15 cellular contexts compared by ENCODE assay signal in genomic region chr2:38713311-38713710, GRCh38. TPM values are rescaled to one million over a fixed set of nuclear protein-coding genes. Genes with fewer than 3 reads are reported as not detected.
DNase-seq lines count a peak whose midpoint lies in the region; ATAC-seq and TF ChIP-seq lines count a peak whose summit lies in the region.
"Had no signal": no experiment of that assay in that cellular context is flagged by ENCODE, and none has a peak within 500 bp of the region (broad histone marks: within the 10 kb centered on the region; RNA-seq: fewer than 3 reads in every experiment).

No MANE protein-coding gene starts in this region.

- H3K9me3 ChIP-seq in CD8-positive, alpha-beta memory T cell (ENCODE audit: low read length): no peaks in the 10 kb centered on the region
- H3K9me3 ChIP-seq in effector memory CD4-positive, alpha-beta T cell (ENCODE audit: control insufficient read depth, low read length): no peaks in the 10 kb centered on the region
- no peaks in the 10 kb centered on the region for H3K9me3 ChIP-seq in left lung

- no peak overlapping the region for H3K4me3 ChIP-seq in CD8-positive, alpha-beta memory T cell (ENCODE audit: low read length)
- no peak overlapping the region for H3K4me3 ChIP-seq in effector memory CD4-positive, alpha-beta T cell (ENCODE audit: insufficient read depth, low read depth, low read length, poor library complexity, severe bottlenecking)
- H3K4me3 ChIP-seq in left lung: no peak overlapping the region

- H3K27me3 Mint-ChIP-seq in activated CD8-positive, alpha-beta T cell treated with anti-CD3 and anti-CD28 coated beads for 36 hours: no peaks in the 10 kb centered on the region
- no peaks in the 10 kb centered on the region for H3K27me3 Mint-ChIP-seq in activated CD8-positive, alpha-beta T cell treated with anti-CD3 and anti-CD28 coated beads, Interleukin-2, amount 10 ng/mL, durations not matched to agents 7 days and 5 days (ENCODE audit: low read depth)
- H3K27me3 Mint-ChIP-seq in CD8-positive, alpha-beta memory T cell: no peaks in the 10 kb centered on the region
- no peaks in the 10 kb centered on the region for H3K27me3 Mint-ChIP-seq in T-cell

- CTCF ChIA-PET in activated CD8-positive, alpha-beta T cell treated with anti-CD3 and anti-CD28 coated beads for 36 hours (lab: Charles Lee): interaction anchor here (0.7 to 1.4 kb wide), 4 partner anchors 10 to 168 kb away, joined by 3 to 7 read pairs (median 4); no protein-coding TSS in a partner anchor
- CTCF ChIA-PET in activated CD8-positive, alpha-beta T cell treated with anti-CD3 and anti-CD28 coated beads, Interleukin-2, amount 10 ng/mL, durations not matched to agents 7 days and 5 days (lab: Charles Lee): interaction anchor here (0.8 to 2.1 kb wide), 4 partner anchors 9 to 132 kb away, joined by 3 to 10 read pairs (median 4); partner anchors contain the start of gene HNRNPLL
- CTCF ChIA-PET in CD8-positive, alpha-beta memory T cell (lab: Charles Lee): interaction anchor here (0.7 to 1.5 kb wide), 5 partner anchors 10 to 131 kb away, joined by 3 to 6 read pairs (median 3); no protein-coding TSS in a partner anchor
- CTCF ChIA-PET in T-cell (lab: Charles Lee): interaction anchor here in 1 of 2 donors (0.6 to 1.3 kb wide), 5 partner anchors 31 to 204 kb away, joined by 3 to 9 read pairs (median 4); no protein-coding TSS in a partner anchor

- peaks cover 3% of the 10 kb centered on the region for H3K9me3 Mint-ChIP-seq in activated CD8-positive, alpha-beta T cell treated with anti-CD3 and anti-CD28 coated beads for 36 hours
- no peaks in the 10 kb centered on the region for H3K9me3 Mint-ChIP-seq in activated CD8-positive, alpha-beta T cell treated with anti-CD3 and anti-CD28 coated beads, Interleukin-2, amount 10 ng/mL, durations not matched to agents 7 days and 5 days (ENCODE audit: insufficient read depth)
- peaks cover 0 to 3% (median 0%) of the 10 kb centered on the region in 5 donors for H3K9me3 Mint-ChIP-seq in CD8-positive, alpha-beta memory T cell
- H3K9me3 Mint-ChIP-seq in T-cell: peaks cover 0 to 4% (median 0%) of the 10 kb centered on the region in 3 donors

- peaks cover 65% of the 10 kb centered on the region for H3K4me1 Mint-ChIP-seq in activated CD8-positive, alpha-beta T cell treated with anti-CD3 and anti-CD28 coated beads for 36 hours (ENCODE audit: low read depth)
- H3K4me1 Mint-ChIP-seq in activated CD8-positive, alpha-beta T cell treated with anti-CD3 and anti-CD28 coated beads, Interleukin-2, amount 10 ng/mL, durations not matched to agents 7 days and 5 days (ENCODE audit: low read depth): peaks cover 34% of the 10 kb centered on the region
- peaks cover 52 to 79% (median 69%) of the 10 kb centered on the region in 3 donors for H3K4me1 Mint-ChIP-seq in CD8-positive, alpha-beta memory T cell
- H3K4me1 Mint-ChIP-seq in T-cell: peaks cover 34 to 70% (median 55%) of the 10 kb centered on the region in 3 donors

- H3K27ac ChIP-seq in CD8-positive, alpha-beta memory T cell (ENCODE audit: low read depth, low read length): no peak overlapping the region
- H3K27ac ChIP-seq in effector memory CD4-positive, alpha-beta T cell (ENCODE audit: insufficient read depth, low read length, poor library complexity, severe bottlenecking): peak overlapping the region; percentile 25
- H3K27ac ChIP-seq in left lung: no peak overlapping the region

- H3K4me1 ChIP-seq in CD8-positive, alpha-beta memory T cell (ENCODE audit: insufficient read depth, low read length): peaks cover 29% of the 10 kb centered on the region
- H3K4me1 ChIP-seq in effector memory CD4-positive, alpha-beta T cell (ENCODE audit: control insufficient read depth, insufficient read depth, low read length, poor library complexity, severe bottlenecking): peaks cover 26% of the 10 kb centered on the region
- peaks cover 0 to 15% of the 10 kb centered on the region in 2 donors for H3K4me1 ChIP-seq in left lung

- no peak for TF ChIP-seq CTCF in activated CD8-positive, alpha-beta T cell treated with anti-CD3 and anti-CD28 coated beads for 36 hours (IDR thresholded peaks at IDR 0.05)
- TF ChIP-seq CTCF in left lung (IDR thresholded peaks at IDR 0.05): no peak

- no peak for ATAC-seq in activated CD8-positive, alpha-beta T cell treated with anti-CD3 and anti-CD28 coated beads for 36 hours
- ATAC-seq in activated CD8-positive, alpha-beta T cell treated with anti-CD3 and anti-CD28 coated beads, Interleukin-2, amount 10 ng/mL, durations not matched to agents 7 days and 5 days: no peak
- no peak for ATAC-seq in T-cell (replicated peaks in 1 of 4)
- no peak for ATAC-seq in left lung

- intact Hi-C loops in activated CD8-positive, alpha-beta T cell treated with anti-CD3 and anti-CD28 coated beads for 36 hours (cut with micrococcal nuclease): no loop called here
- intact Hi-C loops in left lung (cut with DNase I): no loop called here

- H3K27me3 ChIP-seq in CD8-positive, alpha-beta memory T cell (ENCODE audit: insufficient read depth, low read length, poor library complexity, severe bottlenecking): no peaks in the 10 kb centered on the region
- no peaks in the 10 kb centered on the region for H3K27me3 ChIP-seq in effector memory CD4-positive, alpha-beta T cell (replicated peaks; ENCODE audit: control insufficient read depth, insufficient read depth, low read length, poor library complexity, severe bottlenecking)
- no peaks in the 10 kb centered on the region for H3K27me3 ChIP-seq in left lung

- peak overlapping the region; percentile 32 for H3K27ac Mint-ChIP-seq in activated CD8-positive, alpha-beta T cell treated with anti-CD3 and anti-CD28 coated beads for 36 hours
- H3K27ac Mint-ChIP-seq in activated CD8-positive, alpha-beta T cell treated with anti-CD3 and anti-CD28 coated beads, Interleukin-2, amount 10 ng/mL, durations not matched to agents 7 days and 5 days: no peak overlapping the region
- peak overlapping the region; percentile 51 to 99 (median 82) for H3K27ac Mint-ChIP-seq in CD8-positive, alpha-beta memory T cell
- peak overlapping the region; percentile 63 to 76 for H3K27ac Mint-ChIP-seq in T-cell

- POLR2A ChIA-PET in activated CD8-positive, alpha-beta T cell treated with anti-CD3 and anti-CD28 coated beads for 36 hours (lab: Charles Lee): interaction anchor here (0.6 kb wide), 1 partner anchor 33 kb away, joined by 3 read pairs; no protein-coding TSS in a partner anchor
- POLR2A ChIA-PET in activated CD8-positive, alpha-beta T cell treated with anti-CD3 and anti-CD28 coated beads, Interleukin-2, amount 10 ng/mL, durations not matched to agents 7 days and 5 days (lab: Charles Lee): interaction anchor here (1.3 kb wide), 1 partner anchor 111 kb away, joined by 8 read pairs; the partner anchor contains the start of gene HNRNPLL
- POLR2A ChIA-PET in CD8-positive, alpha-beta memory T cell (lab: Charles Lee): interaction anchor here (0.5 to 0.6 kb wide), 2 partner anchors 11 to 138 kb away, joined by 5 to 6 read pairs; no protein-coding TSS in a partner anchor
- POLR2A ChIA-PET in T-cell (lab: Charles Lee): interaction anchor here (0.6 to 1.2 kb wide), 4 partner anchors 38 to 108 kb away, joined by 3 to 7 read pairs (median 3); partner anchors contain the start of gene SRSF7 (in 2 of the 2)

- H3K36me3 Mint-ChIP-seq in activated CD8-positive, alpha-beta T cell treated with anti-CD3 and anti-CD28 coated beads for 36 hours (ENCODE audit: low read depth): peaks cover 56% of the 10 kb centered on the region
- H3K36me3 Mint-ChIP-seq in activated CD8-positive, alpha-beta T cell treated with anti-CD3 and anti-CD28 coated beads, Interleukin-2, amount 10 ng/mL, durations not matched to agents 7 days and 5 days (ENCODE audit: low read depth): peaks cover 45% of the 10 kb centered on the region
- peaks cover 9 to 56% (median 11%) of the 10 kb centered on the region in 3 donors for H3K36me3 Mint-ChIP-seq in CD8-positive, alpha-beta memory T cell
- peaks cover 38% of the 10 kb centered on the region for H3K36me3 Mint-ChIP-seq in T-cell

- H3K4me3 Mint-ChIP-seq in activated CD8-positive, alpha-beta T cell treated with anti-CD3 and anti-CD28 coated beads for 36 hours: no peak overlapping the region
- no peak overlapping the region for H3K4me3 Mint-ChIP-seq in activated CD8-positive, alpha-beta T cell treated with anti-CD3 and anti-CD28 coated beads, Interleukin-2, amount 10 ng/mL, durations not matched to agents 7 days and 5 days
- H3K4me3 Mint-ChIP-seq in CD8-positive, alpha-beta memory T cell: no peak overlapping the region
- H3K4me3 Mint-ChIP-seq in T-cell: no peak overlapping the region

- no peak for DNase-seq in activated CD8-positive, alpha-beta T cell treated with anti-CD3 and anti-CD28 coated beads for 36 hours
- no peak for DNase-seq in activated CD8-positive, alpha-beta T cell treated with anti-CD3 and anti-CD28 coated beads, Interleukin-2, amount 10 ng/mL, durations not matched to agents 7 days and 5 days
- DNase-seq in CD8-positive, alpha-beta memory T cell: no peak
- no peak for DNase-seq in T-cell
- DNase-seq in effector memory CD4-positive, alpha-beta T cell: no peak
- no peak for DNase-seq in left lung
- DNase-seq in CD1c-positive myeloid dendritic cell (ENCODE audit: extremely low spot score): no peak
- DNase-seq in NCI-H774 (lab: John Stamatoyannopoulos, UW): no peak
- DNase-seq: ACHN, H7, Karpas-422, NCI-H1436, NCI-H2081, NCI-H510A treated with DMSO at 0.1 percent for 48 hours, SHP77 treated with DMSO at 0.1 percent for 48 hours had no signal

- peaks cover 4% of the 10 kb centered on the region for H3K36me3 ChIP-seq in CD8-positive, alpha-beta memory T cell (ENCODE audit: insufficient read depth, low read length)
- H3K36me3 ChIP-seq in effector memory CD4-positive, alpha-beta T cell (ENCODE audit: control insufficient read depth, insufficient read depth, low read length): peaks cover 8% of the 10 kb centered on the region
- peaks cover 0 to 9% of the 10 kb centered on the region in 2 donors for H3K36me3 ChIP-seq in left lung

RNA-seq across cellular contexts. Expression of gene SRSF7, which starts 37.9 kb away (rescaled TPM):
- total RNA-seq in activated CD8-positive, alpha-beta T cell treated with anti-CD3 and anti-CD28 coated beads for 36 hours: 100 to 1,000 TPM; 320 to 333 TPM
- total RNA-seq in activated CD8-positive, alpha-beta T cell treated with anti-CD3 and anti-CD28 coated beads, Interleukin-2, amount 10 ng/mL, durations not matched to agents 7 days and 5 days: 100 to 1,000 TPM; 348 to 356 TPM
- total RNA-seq in CD8-positive, alpha-beta memory T cell: 100 to 1,000 TPM; 378 to 381 TPM
- 200 TPM for polyA plus RNA-seq in CD8-positive, alpha-beta memory T cell
- total RNA-seq in T-cell (100 to 1,000 TPM; 252 to 649 (median 265) TPM), left lung (100 to 1,000 TPM in 1 of 2 donors, 10 to 100 TPM in 1; 83.3 to 139 TPM)

RNA-seq across cellular contexts. Expression of gene GALM, which starts 47.4 kb away (rescaled TPM):
- 10 to 100 TPM; 38.3 to 40.6 TPM for total RNA-seq in activated CD8-positive, alpha-beta T cell treated with anti-CD3 and anti-CD28 coated beads for 36 hours
- total RNA-seq in activated CD8-positive, alpha-beta T cell treated with anti-CD3 and anti-CD28 coated beads, Interleukin-2, amount 10 ng/mL, durations not matched to agents 7 days and 5 days: 10 to 100 TPM; 27.6 TPM
- total RNA-seq in CD8-positive, alpha-beta memory T cell: 100 to 1,000 TPM; 107 to 109 TPM
- 51.4 TPM for polyA plus RNA-seq in CD8-positive, alpha-beta memory T cell
- 10 to 100 TPM; 14.3 to 29.4 (median 17.3) TPM for total RNA-seq in T-cell
- 10 to 100 TPM; 12.8 to 21.3 TPM for total RNA-seq in left lung
